ENCODE assay signal across 1 cellular context in the genomic region with DNA sequence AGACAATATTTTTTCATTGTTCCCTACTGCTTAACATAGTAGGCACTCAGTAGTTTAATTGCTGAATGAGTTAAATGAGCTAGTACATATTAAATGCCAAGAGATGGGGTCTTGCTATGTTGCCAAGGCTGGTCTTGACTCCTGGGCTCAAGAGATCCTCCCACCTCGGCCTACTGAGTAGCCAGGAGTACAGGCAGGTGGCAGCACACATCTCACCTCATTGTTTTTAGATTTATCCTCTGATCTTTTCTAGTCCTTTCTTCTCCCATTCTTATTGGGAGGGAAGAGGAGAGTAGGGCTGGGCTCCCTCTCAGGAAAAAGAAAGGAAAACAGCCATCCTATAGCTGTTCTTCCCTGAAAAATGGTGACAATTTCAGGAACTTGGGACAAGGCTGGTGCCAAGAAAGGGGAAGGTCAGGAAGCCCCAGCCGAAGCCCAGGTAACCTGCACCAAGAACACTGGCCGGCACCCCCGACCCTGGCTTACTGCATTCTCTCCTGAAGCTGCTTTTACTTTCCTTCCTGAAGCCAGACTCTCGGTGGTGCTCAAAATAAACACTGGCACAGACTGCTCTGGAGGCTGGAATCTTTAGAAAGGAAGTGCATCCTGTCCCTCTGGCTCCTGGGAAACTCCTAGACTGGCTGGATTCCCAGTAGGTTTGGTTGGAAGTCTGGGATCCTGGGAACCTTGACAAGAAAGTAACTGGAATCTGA.
A peak's percentile ranks its signal among the peaks of the same experiment; 100 is the strongest.
TF ChIP-seq lines count a peak whose summit lies in the region.

No MANE protein-coding gene starts in this region.

TF ChIP-seq in HEK293, 187 proteins besides CTCF, POLR2A, EP300 and RAD21:
- TF ChIP-seq, protein P1, sequence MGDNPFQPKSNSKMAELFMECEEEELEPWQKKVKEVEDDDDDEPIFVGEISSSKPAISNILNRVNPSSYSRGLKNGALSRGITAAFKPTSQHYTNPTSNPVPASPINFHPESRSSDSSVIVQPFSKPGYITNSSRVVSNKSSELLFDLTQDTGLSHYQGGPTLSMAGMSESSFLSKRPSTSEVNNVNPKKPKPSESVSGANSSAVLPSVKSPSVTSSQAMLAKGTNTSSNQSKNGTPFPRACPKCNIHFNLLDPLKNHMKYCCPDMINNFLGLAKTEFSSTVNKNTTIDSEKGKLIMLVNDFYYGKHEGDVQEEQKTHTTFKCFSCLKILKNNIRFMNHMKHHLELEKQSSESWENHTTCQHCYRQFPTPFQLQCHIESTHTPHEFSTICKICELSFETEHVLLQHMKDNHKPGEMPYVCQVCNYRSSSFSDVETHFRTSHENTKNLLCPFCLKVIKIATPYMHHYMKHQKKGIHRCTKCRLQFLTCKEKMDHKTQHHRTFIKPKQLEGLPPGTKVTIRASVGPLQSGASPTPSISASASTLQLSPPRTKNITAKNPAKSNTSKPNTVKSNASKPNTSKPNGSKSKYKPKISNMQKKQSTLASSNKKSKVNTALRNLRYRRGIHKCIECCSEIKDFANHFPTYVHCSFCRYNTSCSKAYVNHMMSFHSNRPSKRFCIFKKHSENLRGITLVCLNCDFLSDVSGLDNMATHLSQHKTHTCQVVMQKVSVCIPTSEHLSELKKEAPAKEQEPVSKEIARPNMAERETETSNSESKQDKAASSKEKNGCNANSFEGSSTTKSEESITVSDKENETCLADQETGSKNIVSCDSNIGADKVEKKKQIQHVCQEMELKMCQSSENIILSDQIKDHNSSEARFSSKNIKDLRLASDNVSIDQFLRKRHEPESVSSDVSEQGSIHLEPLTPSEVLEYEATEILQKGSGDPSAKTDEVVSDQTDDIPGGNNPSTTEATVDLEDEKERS (tag by site-specific recombination; IDR thresholded peaks at IDR 0.05), result no peak
- TF ChIP-seq ZNF274 (IDR thresholded peaks at IDR 0.05; ENCODE audit: low read length) (no peak), ZNF274 (tag by site-specific recombination; IDR thresholded peaks at IDR 0.05; ENCODE audit: borderline replicate concordance) (no peak), ZNF664 (tag by site-specific recombination; IDR thresholded peaks at IDR 0.05) (peak; percentile 57; the same call in 1 of the 2 replicates), PRDM1 (tag by site-specific recombination; IDR thresholded peaks at IDR 0.05) (0 out of 2 replicates have a peak, but pooled peaks have one; percentile 19)
